Comparison of ENCODE assay signal across 8 cellular contexts in genomic region chr17:55420067-55420775, GRCh38. TPM values are rescaled to one million over a fixed set of nuclear protein-coding genes. Genes with fewer than 3 reads are reported as not detected.
DNase-seq lines count a peak whose midpoint lies in the region; ATAC-seq and TF ChIP-seq lines count a peak whose summit lies in the region.

No MANE protein-coding gene starts in this region.

- no peaks in the 10 kb centered on the region for H3K9me3 Mint-ChIP-seq in activated CD8-positive, alpha-beta memory T cell treated with anti-CD3 and anti-CD28 coated beads, Interleukin-2, amount 10 ng/mL, durations not matched to agents 7 days and 5 days (ENCODE audit: low read depth)

- intact Hi-C loops in gastrocnemius medialis (cut with DNase I; ENCODE audit: low total_unique reads), result loop anchor here (5.0 to 10.0 kb wide), 3 partner anchors 155 to 752 kb away; partner anchors contain the start of gene HLF

- peaks cover 56% of the 10 kb centered on the region for H3K4me1 Mint-ChIP-seq in activated CD8-positive, alpha-beta memory T cell treated with anti-CD3 and anti-CD28 coated beads, Interleukin-2, amount 10 ng/mL, durations not matched to agents 7 days and 5 days

- no peak for DNase-seq in AG04450 (ENCODE audit: low read depth, low spot score)
- peak in 1 of 2 experiments; percentile 45 for DNase-seq in HL-60 (ENCODE audit: low read depth in 1 of 2, low spot score in 1 of 2)
- DNase-seq in activated CD8-positive, alpha-beta memory T cell treated with anti-CD3 and anti-CD28 coated beads, Interleukin-2, amount 10 ng/mL, durations not matched to agents 7 days and 5 days, result peak; percentile 75
- DNase-seq in fibroblast of villous mesenchyme (ENCODE audit: low read depth), result no peak
- no peak for DNase-seq in gastrocnemius medialis
- no peak for DNase-seq in NCI-H1417 (lab: John Stamatoyannopoulos, UW)
- DNase-seq in NCI-H2196 (lab: John Stamatoyannopoulos, UW; ENCODE audit: unreplicated experiment), result no peak

- H3K27ac Mint-ChIP-seq in activated CD8-positive, alpha-beta memory T cell treated with anti-CD3 and anti-CD28 coated beads, Interleukin-2, amount 10 ng/mL, durations not matched to agents 7 days and 5 days, result peak overlapping the region; percentile 99

- H3K36me3 ChIP-seq in gastrocnemius medialis, result no peaks in the 10 kb centered on the region

- CTCF ChIA-PET in AG04450 (lab: Charles Lee), result interaction anchor here (1.9 to 2.2 kb wide), 2 partner anchors 14 to 93 kb away, joined by 6 to 10 read pairs; no protein-coding TSS in a partner anchor
- CTCF ChIA-PET in activated CD8-positive, alpha-beta memory T cell treated with anti-CD3 and anti-CD28 coated beads, Interleukin-2, amount 10 ng/mL, durations not matched to agents 7 days and 5 days (lab: Charles Lee), result interaction anchor here (1.0 to 1.6 kb wide), 2 partner anchors 19 to 71 kb away, joined by 3 to 4 read pairs; no protein-coding TSS in a partner anchor

- peaks cover 41% of the 10 kb centered on the region for H3K36me3 Mint-ChIP-seq in activated CD8-positive, alpha-beta memory T cell treated with anti-CD3 and anti-CD28 coated beads, Interleukin-2, amount 10 ng/mL, durations not matched to agents 7 days and 5 days

- peak; percentile 40 for ATAC-seq in GM18907 (IDR thresholded peaks at IDR 0.05; ENCODE audit: unreplicated experiment)
- peak; percentile 35 for ATAC-seq in activated CD8-positive, alpha-beta memory T cell treated with anti-CD3 and anti-CD28 coated beads, Interleukin-2, amount 10 ng/mL, durations not matched to agents 7 days and 5 days
- ATAC-seq in gastrocnemius medialis, result no peak

- TF ChIP-seq POLR2A in gastrocnemius medialis (IDR thresholded peaks at IDR 0.05), result no peak

- H3K4me3 ChIP-seq in AG04450 (ENCODE audit: low read depth, low read length) (peak overlapping the region; percentile 92), HL-60 (replicated peaks; ENCODE audit: insufficient read depth, low read length) (peak overlapping the region; percentile 94), fibroblast of villous mesenchyme (ENCODE audit: low read depth, low read length) (peak overlapping the region; percentile 76), gastrocnemius medialis (peak overlapping the region; percentile 72 to 89 (median 84))

- H3K4me1 ChIP-seq in gastrocnemius medialis, result peaks cover 13 to 31% of the 10 kb centered on the region in 2 donors

- H3K9me3 ChIP-seq in AG04450 (ENCODE audit: control insufficient read depth, insufficient read depth, low read length) (peaks cover 3% of the 10 kb centered on the region; the same call in 1 of the 2 replicates), gastrocnemius medialis (no peaks in the 10 kb centered on the region)

- peak overlapping the region; percentile 93 for H3K4me3 Mint-ChIP-seq in activated CD8-positive, alpha-beta memory T cell treated with anti-CD3 and anti-CD28 coated beads, Interleukin-2, amount 10 ng/mL, durations not matched to agents 7 days and 5 days

- peaks cover 26% of the 10 kb centered on the region for H3K27me3 Mint-ChIP-seq in activated CD8-positive, alpha-beta memory T cell treated with anti-CD3 and anti-CD28 coated beads, Interleukin-2, amount 10 ng/mL, durations not matched to agents 7 days and 5 days

- H3K27me3 ChIP-seq in AG04450 (ENCODE audit: control insufficient read depth, insufficient read depth, low read length) (no peaks in the 10 kb centered on the region), HL-60 (ENCODE audit: insufficient read depth, poor library complexity, severe bottlenecking) (peaks cover 2% of the 10 kb centered on the region), gastrocnemius medialis (no peaks in the 10 kb centered on the region)

- POLR2A ChIA-PET in AG04450 (lab: Yijun Ruan, JAX), result interaction anchor here (1.6 to 1.8 kb wide), 3 partner anchors 13 to 35 kb away, joined by 4 to 10 read pairs (median 4); no protein-coding TSS in a partner anchor

- H3K27ac ChIP-seq in AG04450 (ENCODE audit: low read depth, low read length), result peak overlapping the region; percentile 24
- peak overlapping the region; percentile 77 for H3K27ac ChIP-seq in HL-60 (replicated peaks)
- peak overlapping the region in 3 of 4 donors; percentile 77 to 84 (median 78) for H3K27ac ChIP-seq in gastrocnemius medialis

- in situ Hi-C loops in gastrocnemius medialis (cut with MboI; ENCODE audit: low sequenced_read_pairs in 4 of 4), result no loop called here

- TF ChIP-seq CTCF in AG04450 (IDR thresholded peaks at IDR 0.05; ENCODE audit: low read depth, low read length), result no peak
- TF ChIP-seq CTCF in HL-60 (IDR thresholded peaks at IDR 0.05; ENCODE audit: insufficient read depth, low read length), result no peak
- TF ChIP-seq CTCF in fibroblast of villous mesenchyme (IDR thresholded peaks at IDR 0.05; ENCODE audit: insufficient read depth, low read depth, low read length), result no peak
- TF ChIP-seq CTCF in gastrocnemius medialis (IDR thresholded peaks at IDR 0.05 in 4 of 5, conservative IDR thresholded peaks at IDR 0.05 in 1 of 5), result no peak

RNA-seq across cellular contexts. Expression of gene MMD, which starts 1.4 kb away (rescaled TPM):
- 33.0 and 41.6 TPM in 2 replicates for polyA plus RNA-seq in AG04450 (2011; rRNA removed)
- polyA minus RNA-seq in AG04450 (2011; rRNA and poly(A)+ RNA removed), result 26.4 and 30.0 TPM in 2 replicates
- 10 to 100 TPM; 41.5 to 41.9 TPM for total RNA-seq in activated CD8-positive, alpha-beta memory T cell treated with anti-CD3 and anti-CD28 coated beads, Interleukin-2, amount 10 ng/mL, durations not matched to agents 7 days and 5 days
- 8.4 and 9.5 TPM in 2 replicates for total RNA-seq in fibroblast of villous mesenchyme
- 10 to 100 TPM in 2 of 4 donors, 1 to 10 TPM in 2; 4.6 to 25.7 (median 11.3) TPM for total RNA-seq in gastrocnemius medialis

Comparison
In these comparisons a context has a peak if more than half of its experiments do, and no peak if none do; other contexts are left out.
1. H3K27ac ChIP-seq: peak in every context shown above with its lines; median percentile 78 in gastrocnemius medialis; 77 in HL-60; 24 in AG04450.
2. ATAC-seq: peak in GM18907 (single experiment) and activated CD8-positive, alpha-beta memory T cell treated with anti-CD3 and anti-CD28 coated beads, Interleukin-2, amount 10 ng/mL, durations not matched to agents 7 days and 5 days (single experiment); none in gastrocnemius medialis (0 of 2).
3. Peak in every context shown above with its lines, with median percentiles within 50 percentile points of each other: H3K4me3 ChIP-seq.